Comparison of ENCODE assay signal across 13 cellular contexts in the genomic region with DNA sequence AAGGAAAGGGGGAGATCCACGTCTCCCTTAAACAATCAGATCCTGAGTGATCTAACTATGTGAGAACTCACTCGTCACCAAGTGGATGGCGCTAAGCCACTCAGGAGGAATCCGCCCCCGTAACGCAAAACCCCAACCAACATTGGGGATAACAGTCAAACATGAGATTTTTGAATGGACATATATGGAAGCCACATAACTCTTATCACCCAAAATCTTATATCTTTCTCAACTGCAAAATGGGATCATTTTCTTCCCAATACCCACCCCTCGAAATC.
"Had no signal": no experiment of that assay in that cellular context is flagged by ENCODE, and none has a peak within 500 bp of the region (broad histone marks: within the 10 kb centered on the region; RNA-seq: fewer than 3 reads in every experiment).

No MANE protein-coding gene starts in this region.

- H3K9me3 ChIP-seq: colonic mucosa, heart left ventricle, testis, upper lobe of right lung had no signal

- H3K27ac Mint-ChIP-seq: progenitor cell of endocrine pancreas had no signal

- ATAC-seq: foreskin keratinocyte, heart left ventricle, left colon, sciatic nerve had no signal

- DNase-seq: colonic mucosa; foreskin keratinocyte; heart left ventricle; left colon; midbrain; occipital lobe; stimulated activated naive CD4-positive, alpha-beta T cell treated with Interleukin-2 at 50 U/mL for 16 hours; testis; upper lobe of right lung had no signal

- H3K27ac ChIP-seq: colonic mucosa, foreskin keratinocyte, heart left ventricle, testis, upper lobe of right lung had no signal

- H3K36me3 ChIP-seq: colonic mucosa, heart left ventricle, upper lobe of right lung had no signal

- H3K9me3 Mint-ChIP-seq: T-helper 2 cell treated with Interferon-gamma antibody and Interleukin-4, amounts not matched to agents 5 μg/mL and 100 μg/mL, for 36 hours had no signal

- H3K27me3 Mint-ChIP-seq: progenitor cell of endocrine pancreas had no signal

- H3K4me3 ChIP-seq: colonic mucosa, heart left ventricle, lung, testis, upper lobe of right lung had no signal

- H3K4me1 ChIP-seq: colonic mucosa, foreskin keratinocyte, heart left ventricle, testis, upper lobe of right lung had no signal

- H3K27me3 ChIP-seq: colonic mucosa, foreskin keratinocyte, testis had no signal
